ENCODE assay signal across 1 cellular context in the genomic region with DNA sequence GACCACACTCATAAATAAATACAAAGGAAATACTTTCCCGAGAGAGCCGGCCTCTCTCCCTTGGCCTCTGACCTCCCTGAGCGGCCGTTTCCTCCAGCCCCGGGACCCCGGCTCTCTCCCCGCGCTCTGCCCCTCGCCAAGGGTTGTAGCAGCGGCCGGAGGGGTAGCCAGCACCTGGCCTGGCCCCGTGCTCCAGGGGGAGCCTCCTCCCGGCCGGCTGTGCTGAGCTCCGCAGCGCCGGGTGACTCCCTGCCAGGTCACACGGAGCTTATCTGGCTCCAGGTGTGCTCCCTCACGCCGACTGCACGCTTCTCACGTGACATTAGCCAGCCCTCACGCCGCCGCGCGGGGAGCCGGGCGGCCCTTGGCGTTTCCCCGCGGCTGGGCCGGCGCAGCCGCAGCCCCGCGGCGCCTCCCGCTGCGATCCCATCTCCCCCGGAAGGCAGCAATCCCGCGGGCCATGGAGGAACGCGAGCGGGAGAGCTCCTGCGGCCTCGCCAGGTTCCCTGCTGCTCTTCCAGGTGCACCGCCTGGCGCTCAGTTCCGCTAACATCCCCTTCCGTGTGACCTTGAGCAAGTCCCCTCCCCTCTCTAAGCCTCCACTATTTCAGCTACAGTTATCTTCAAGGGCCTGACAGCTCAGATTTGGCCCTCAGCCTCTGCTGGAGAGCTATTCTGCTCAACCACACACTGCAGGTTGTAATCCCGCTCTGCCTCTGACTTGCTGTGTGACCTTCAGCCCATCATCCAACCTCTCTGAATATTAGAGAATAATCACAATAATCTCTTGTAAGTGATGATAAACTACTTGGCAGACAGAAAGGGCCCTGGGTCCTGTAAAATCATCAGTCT.
TF ChIP-seq lines count a peak whose summit lies in the region.

No MANE protein-coding gene starts in this region.

TF ChIP-seq in K562, 482 proteins besides CTCF, POLR2A, EP300 and RAD21 (continued from another document and continues in another):
- TF ChIP-seq, protein P1, sequence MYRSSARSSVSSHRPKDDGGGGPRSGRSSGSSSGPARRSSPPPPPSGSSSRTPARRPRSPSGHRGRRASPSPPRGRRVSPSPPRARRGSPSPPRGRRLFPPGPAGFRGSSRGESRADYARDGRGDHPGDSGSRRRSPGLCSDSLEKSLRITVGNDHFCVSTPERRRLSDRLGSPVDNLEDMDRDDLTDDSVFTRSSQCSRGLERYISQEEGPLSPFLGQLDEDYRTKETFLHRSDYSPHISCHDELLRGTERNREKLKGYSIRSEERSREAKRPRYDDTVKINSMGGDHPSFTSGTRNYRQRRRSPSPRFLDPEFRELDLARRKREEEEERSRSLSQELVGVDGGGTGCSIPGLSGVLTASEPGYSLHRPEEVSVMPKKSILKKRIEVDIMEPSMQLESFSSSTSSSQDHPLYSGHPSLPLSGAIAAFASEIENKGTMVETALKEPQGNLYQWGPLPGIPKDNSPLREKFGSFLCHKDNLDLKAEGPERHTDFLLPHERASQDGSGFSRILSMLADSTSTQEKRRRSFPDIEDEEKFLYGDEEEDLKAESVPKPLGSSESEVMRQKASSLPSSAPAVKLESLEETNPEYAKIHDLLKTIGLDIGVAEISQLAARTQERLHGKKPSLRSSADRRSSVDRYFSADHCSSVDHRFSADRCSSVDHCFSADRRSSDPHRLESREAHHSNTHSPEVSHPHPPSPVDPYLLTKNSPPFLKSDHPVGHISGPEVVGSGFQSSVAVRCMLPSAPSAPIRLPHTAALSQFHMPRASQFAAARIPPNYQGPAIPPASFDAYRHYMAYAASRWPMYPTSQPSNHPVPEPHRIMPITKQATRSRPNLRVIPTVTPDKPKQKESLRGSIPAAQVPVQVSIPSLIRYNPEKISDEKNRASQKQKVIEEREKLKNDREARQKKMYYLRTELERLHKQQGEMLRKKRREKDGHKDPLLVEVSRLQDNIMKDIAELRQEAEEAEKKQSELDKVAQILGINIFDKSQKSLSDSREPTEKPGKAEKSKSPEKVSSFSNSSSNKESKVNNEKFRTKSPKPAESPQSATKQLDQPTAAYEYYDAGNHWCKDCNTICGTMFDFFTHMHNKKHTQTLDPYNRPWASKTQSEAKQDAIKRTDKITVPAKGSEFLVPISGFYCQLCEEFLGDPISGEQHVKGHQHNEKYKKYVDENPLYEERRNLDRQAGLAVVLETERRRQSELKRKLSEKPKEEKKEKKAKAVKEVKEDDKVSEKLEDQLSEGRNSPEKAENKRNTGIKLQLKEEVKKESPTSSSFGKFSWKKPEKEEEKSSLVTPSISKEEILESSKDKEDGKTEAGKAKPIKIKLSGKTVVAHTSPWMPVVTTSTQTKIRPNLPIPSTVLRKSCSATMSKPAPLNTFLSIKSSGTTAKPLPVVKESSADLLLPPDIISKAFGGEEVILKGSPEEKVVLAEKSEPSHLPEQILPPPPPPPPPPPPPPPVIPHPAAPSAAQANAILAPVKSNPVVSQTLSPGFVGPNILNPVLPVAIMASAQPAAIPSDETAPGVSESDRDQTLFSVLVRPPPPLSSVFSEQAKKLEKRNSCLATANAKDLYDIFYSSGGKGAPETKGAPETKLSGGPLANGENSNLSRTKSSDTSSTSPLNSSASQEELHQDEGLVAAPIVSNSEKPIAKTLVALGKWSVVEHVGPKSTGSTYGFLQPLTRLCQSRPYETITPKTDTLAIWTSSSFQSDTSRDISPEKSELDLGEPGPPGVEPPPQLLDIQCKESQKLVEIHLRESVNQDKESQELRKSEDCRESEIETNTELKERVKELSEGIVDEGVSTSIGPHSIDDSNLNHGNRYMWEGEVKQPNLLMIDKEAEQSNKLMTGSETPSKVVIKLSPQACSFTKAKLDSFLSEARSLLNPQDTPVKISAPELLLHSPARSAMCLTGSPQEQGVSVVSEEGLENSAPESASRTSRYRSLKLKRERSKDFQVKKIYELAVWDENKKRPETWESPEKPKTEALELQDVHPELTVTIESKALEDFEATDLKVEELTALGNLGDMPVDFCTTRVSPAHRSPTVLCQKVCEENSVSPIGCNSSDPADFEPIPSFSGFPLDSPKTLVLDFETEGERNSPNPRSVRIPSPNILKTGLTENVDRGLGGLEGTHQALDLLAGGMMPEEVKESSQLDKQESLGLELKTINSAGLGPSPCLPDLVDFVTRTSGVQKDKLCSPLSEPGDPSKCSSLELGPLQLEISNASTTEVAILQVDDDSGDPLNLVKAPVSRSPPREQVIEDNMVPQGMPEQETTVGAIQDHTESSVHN (IDR thresholded peaks at IDR 0.05; ENCODE audit: borderline replicate concordance in 1 of 2, low read depth in 1 of 2): no peak
- TF ChIP-seq ZNF644 (tag; IDR thresholded peaks at IDR 0.05; ENCODE audit: low read depth) (peak; percentile 69; the same call in 1 of the 2 replicates), TRIM24 (IDR thresholded peaks at IDR 0.05) (no peak; a peak in 2 of 4 replicates), ZKSCAN1 (IDR thresholded peaks at IDR 0.05; ENCODE audit: low read depth, low read length) (no peak), NCOA1 (IDR thresholded peaks at IDR 0.05; ENCODE audit: low read depth) (peak; percentile 43; the same call in 1 of the 2 replicates), NFYB (IDR thresholded peaks at IDR 0.05; ENCODE audit: extremely low read depth, insufficient read length) (no peak), CTBP1 (IDR thresholded peaks at IDR 0.05; ENCODE audit: borderline replicate concordance) (peak; percentile 98), CBX2 (IDR thresholded peaks at IDR 0.05; ENCODE audit: insufficient read depth, low read length, poor library complexity, severe bottlenecking) (no peak), CHCHD3 (CRISPR knock-in tag; IDR thresholded peaks at IDR 0.05) (no peak; the same call in 1 of the 2 replicates), IRF2 (CRISPR knock-in tag; IDR thresholded peaks at IDR 0.05) (no peak), ZBTB33 (CRISPR knock-in tag; IDR thresholded peaks at IDR 0.05) (no peak), KAT7 (CRISPR knock-in tag; IDR thresholded peaks at IDR 0.05; ENCODE audit: borderline replicate concordance) (no peak), BRD4 (IDR thresholded peaks at IDR 0.05) (no peak), CTCFL (IDR thresholded peaks at IDR 0.05; ENCODE audit: borderline replicate concordance, insufficient read depth, low read depth, low read length, poor library complexity, severe bottlenecking) (peak; percentile 48), MCM7 (IDR thresholded peaks at IDR 0.05) (no peak), SMARCE1 (IDR thresholded peaks at IDR 0.05) (0 out of 2 replicates have a peak, but pooled peaks have one; percentile 10), XRCC3 (IDR thresholded peaks at IDR 0.05) (no peak), FOXP4 (CRISPR knock-in tag; IDR thresholded peaks at IDR 0.05; ENCODE audit: borderline replicate concordance) (no peak), ZZZ3 (IDR thresholded peaks at IDR 0.05) (no peak), SMARCA4 (IDR thresholded peaks at IDR 0.05) (peak; percentile 51; the same call in 1 of the 2 replicates), SRSF9 (IDR thresholded peaks at IDR 0.05; ENCODE audit: borderline replicate concordance, low read depth, low read length) (no peak), HDAC8 (tag; IDR thresholded peaks at IDR 0.05) (peak; percentile 47; the same call in 1 of the 2 replicates), TBL1XR1 (IDR thresholded peaks at IDR 0.05; ENCODE audit: low read length in 2 of 2) (peak in 1 of 2 experiments; percentile 36; a peak in 1 of 4 replicates), THRAP3 (IDR thresholded peaks at IDR 0.05; ENCODE audit: borderline replicate concordance) (no peak), NCOR1 (IDR thresholded peaks at IDR 0.05) (peak; percentile 35)
- TF ChIP-seq, protein P2, sequence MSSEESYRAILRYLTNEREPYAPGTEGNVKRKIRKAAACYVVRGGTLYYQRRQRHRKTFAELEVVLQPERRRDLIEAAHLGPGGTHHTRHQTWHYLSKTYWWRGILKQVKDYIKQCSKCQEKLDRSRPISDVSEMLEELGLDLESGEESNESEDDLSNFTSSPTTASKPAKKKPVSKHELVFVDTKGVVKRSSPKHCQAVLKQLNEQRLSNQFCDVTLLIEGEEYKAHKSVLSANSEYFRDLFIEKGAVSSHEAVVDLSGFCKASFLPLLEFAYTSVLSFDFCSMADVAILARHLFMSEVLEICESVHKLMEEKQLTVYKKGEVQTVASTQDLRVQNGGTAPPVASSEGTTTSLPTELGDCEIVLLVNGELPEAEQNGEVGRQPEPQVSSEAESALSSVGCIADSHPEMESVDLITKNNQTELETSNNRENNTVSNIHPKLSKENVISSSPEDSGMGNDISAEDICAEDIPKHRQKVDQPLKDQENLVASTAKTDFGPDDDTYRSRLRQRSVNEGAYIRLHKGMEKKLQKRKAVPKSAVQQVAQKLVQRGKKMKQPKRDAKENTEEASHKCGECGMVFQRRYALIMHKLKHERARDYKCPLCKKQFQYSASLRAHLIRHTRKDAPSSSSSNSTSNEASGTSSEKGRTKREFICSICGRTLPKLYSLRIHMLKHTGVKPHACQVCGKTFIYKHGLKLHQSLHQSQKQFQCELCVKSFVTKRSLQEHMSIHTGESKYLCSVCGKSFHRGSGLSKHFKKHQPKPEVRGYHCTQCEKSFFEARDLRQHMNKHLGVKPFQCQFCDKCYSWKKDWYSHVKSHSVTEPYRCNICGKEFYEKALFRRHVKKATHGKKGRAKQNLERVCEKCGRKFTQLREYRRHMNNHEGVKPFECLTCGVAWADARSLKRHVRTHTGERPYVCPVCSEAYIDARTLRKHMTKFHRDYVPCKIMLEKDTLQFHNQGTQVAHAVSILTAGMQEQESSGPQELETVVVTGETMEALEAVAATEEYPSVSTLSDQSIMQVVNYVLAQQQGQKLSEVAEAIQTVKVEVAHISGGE (CRISPR knock-in tag; IDR thresholded peaks at IDR 0.05): peak in 2 of 3 experiments; percentile 38 to 87; a peak in 2 of 6 replicates
- TF ChIP-seq, protein P3, sequence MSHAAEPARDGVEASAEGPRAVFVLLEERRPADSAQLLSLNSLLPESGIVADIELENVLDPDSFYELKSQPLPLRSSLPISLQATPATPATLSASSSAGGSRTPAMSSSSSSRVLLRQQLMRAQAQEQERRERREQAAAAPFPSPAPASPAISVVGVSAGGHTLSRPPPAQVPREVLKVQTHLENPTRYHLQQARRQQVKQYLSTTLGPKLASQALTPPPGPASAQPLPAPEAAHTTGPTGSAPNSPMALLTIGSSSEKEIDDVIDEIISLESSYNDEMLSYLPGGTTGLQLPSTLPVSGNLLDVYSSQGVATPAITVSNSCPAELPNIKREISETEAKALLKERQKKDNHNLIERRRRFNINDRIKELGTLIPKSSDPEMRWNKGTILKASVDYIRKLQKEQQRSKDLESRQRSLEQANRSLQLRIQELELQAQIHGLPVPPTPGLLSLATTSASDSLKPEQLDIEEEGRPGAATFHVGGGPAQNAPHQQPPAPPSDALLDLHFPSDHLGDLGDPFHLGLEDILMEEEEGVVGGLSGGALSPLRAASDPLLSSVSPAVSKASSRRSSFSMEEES (CRISPR knock-in tag; IDR thresholded peaks at IDR 0.05): peak; percentile 90
- TF ChIP-seq, protein P4, sequence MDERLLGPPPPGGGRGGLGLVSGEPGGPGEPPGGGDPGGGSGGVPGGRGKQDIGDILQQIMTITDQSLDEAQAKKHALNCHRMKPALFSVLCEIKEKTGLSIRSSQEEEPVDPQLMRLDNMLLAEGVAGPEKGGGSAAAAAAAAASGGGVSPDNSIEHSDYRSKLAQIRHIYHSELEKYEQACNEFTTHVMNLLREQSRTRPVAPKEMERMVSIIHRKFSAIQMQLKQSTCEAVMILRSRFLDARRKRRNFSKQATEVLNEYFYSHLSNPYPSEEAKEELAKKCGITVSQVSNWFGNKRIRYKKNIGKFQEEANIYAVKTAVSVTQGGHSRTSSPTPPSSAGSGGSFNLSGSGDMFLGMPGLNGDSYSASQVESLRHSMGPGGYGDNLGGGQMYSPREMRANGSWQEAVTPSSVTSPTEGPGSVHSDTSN (CRISPR knock-in tag; IDR thresholded peaks at IDR 0.05; ENCODE audit: low read depth): no peak
- TF ChIP-seq, protein P4 (tag; conservative IDR thresholded peaks at IDR 0.05; ENCODE audit: low read depth): 0 out of 2 replicates have a peak, but pooled peaks have one; percentile 7
